ENCODE assay signal across 1 cellular context in genomic region chr3:46574263-46574662, GRCh38.
TF ChIP-seq lines count a peak whose summit lies in the region.

No MANE protein-coding gene starts in this region.

TF ChIP-seq in HepG2, 621 proteins besides CTCF, POLR2A, EP300 and RAD21 (continued from another document):
- TF ChIP-seq FOXP4 (CRISPR knock-in tag; IDR thresholded peaks at IDR 0.05) (peak; percentile 33; the same call in 1 of the 2 replicates), ATF1 (CRISPR knock-in tag; IDR thresholded peaks at IDR 0.05) (0 out of 2 replicates have a peak, but pooled peaks have one; percentile 35), NCOA2 (CRISPR knock-in tag; IDR thresholded peaks at IDR 0.05) (peak; percentile 45; the same call in 1 of the 2 replicates), ARHGAP35 (CRISPR knock-in tag; IDR thresholded peaks at IDR 0.05; ENCODE audit: borderline replicate concordance) (no peak), PHF21A (CRISPR knock-in tag; IDR thresholded peaks at IDR 0.05) (peak; percentile 39; the same call in 1 of the 2 replicates), SP5 (CRISPR knock-in tag; IDR thresholded peaks at IDR 0.05; ENCODE audit: borderline replicate concordance, low read depth) (peak; percentile 77), ZEB1 (IDR thresholded peaks at IDR 0.05; ENCODE audit: insufficient replicate concordance, low read depth) (peak; percentile 72), SOX13 (IDR thresholded peaks at IDR 0.05) (peak; percentile 94), SOX13 (CRISPR knock-in tag; conservative IDR thresholded peaks at IDR 0.05 in 1 of 2, IDR thresholded peaks at IDR 0.05 in 1 of 2) (peak in 1 of 2 experiments; percentile 97; a peak in 2 of 4 replicates), TCF7 (IDR thresholded peaks at IDR 0.05; ENCODE audit: low read depth) (peak; percentile 73), TEAD3 (CRISPR knock-in tag; optimal IDR thresholded peaks at IDR 0.05; ENCODE audit: borderline replicate concordance) (peak; percentile 28), ZMYM4 (CRISPR knock-in tag; IDR thresholded peaks at IDR 0.05) (peak; percentile 18; the same call in 1 of the 2 replicates), RARA (CRISPR knock-in tag; IDR thresholded peaks at IDR 0.05) (no peak), TCF7L2 (IDR thresholded peaks at IDR 0.05; ENCODE audit: low read depth, low read length) (no peak), CREM (IDR thresholded peaks at IDR 0.05) (peak; percentile 51; the same call in 1 of the 2 replicates), CREM (CRISPR knock-in tag; IDR thresholded peaks at IDR 0.05) (no peak), ZNF383 (CRISPR knock-in tag; IDR thresholded peaks at IDR 0.05; ENCODE audit: borderline replicate concordance) (no peak), GATAD2A (CRISPR knock-in tag; IDR thresholded peaks at IDR 0.05) (peak; percentile 13; the same call in 1 of the 2 replicates), SIX1 (CRISPR knock-in tag; IDR thresholded peaks at IDR 0.05; ENCODE audit: borderline replicate concordance) (0 out of 2 replicates have a peak, but pooled peaks have one; percentile 14), SAP130 (CRISPR knock-in tag; IDR thresholded peaks at IDR 0.05; ENCODE audit: low read depth) (no peak), ZNF292 (CRISPR knock-in tag; IDR thresholded peaks at IDR 0.05; ENCODE audit: borderline replicate concordance, low read depth) (peak; percentile 30; the same call in 1 of the 2 replicates)
- TF ChIP-seq, protein P1, sequence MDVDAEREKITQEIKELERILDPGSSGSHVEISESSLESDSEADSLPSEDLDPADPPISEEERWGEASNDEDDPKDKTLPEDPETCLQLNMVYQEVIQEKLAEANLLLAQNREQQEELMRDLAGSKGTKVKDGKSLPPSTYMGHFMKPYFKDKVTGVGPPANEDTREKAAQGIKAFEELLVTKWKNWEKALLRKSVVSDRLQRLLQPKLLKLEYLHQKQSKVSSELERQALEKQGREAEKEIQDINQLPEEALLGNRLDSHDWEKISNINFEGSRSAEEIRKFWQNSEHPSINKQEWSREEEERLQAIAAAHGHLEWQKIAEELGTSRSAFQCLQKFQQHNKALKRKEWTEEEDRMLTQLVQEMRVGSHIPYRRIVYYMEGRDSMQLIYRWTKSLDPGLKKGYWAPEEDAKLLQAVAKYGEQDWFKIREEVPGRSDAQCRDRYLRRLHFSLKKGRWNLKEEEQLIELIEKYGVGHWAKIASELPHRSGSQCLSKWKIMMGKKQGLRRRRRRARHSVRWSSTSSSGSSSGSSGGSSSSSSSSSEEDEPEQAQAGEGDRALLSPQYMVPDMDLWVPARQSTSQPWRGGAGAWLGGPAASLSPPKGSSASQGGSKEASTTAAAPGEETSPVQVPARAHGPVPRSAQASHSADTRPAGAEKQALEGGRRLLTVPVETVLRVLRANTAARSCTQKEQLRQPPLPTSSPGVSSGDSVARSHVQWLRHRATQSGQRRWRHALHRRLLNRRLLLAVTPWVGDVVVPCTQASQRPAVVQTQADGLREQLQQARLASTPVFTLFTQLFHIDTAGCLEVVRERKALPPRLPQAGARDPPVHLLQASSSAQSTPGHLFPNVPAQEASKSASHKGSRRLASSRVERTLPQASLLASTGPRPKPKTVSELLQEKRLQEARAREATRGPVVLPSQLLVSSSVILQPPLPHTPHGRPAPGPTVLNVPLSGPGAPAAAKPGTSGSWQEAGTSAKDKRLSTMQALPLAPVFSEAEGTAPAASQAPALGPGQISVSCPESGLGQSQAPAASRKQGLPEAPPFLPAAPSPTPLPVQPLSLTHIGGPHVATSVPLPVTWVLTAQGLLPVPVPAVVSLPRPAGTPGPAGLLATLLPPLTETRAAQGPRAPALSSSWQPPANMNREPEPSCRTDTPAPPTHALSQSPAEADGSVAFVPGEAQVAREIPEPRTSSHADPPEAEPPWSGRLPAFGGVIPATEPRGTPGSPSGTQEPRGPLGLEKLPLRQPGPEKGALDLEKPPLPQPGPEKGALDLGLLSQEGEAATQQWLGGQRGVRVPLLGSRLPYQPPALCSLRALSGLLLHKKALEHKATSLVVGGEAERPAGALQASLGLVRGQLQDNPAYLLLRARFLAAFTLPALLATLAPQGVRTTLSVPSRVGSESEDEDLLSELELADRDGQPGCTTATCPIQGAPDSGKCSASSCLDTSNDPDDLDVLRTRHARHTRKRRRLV (CRISPR knock-in tag; IDR thresholded peaks at IDR 0.05), result no peak
- TF ChIP-seq, protein P2, sequence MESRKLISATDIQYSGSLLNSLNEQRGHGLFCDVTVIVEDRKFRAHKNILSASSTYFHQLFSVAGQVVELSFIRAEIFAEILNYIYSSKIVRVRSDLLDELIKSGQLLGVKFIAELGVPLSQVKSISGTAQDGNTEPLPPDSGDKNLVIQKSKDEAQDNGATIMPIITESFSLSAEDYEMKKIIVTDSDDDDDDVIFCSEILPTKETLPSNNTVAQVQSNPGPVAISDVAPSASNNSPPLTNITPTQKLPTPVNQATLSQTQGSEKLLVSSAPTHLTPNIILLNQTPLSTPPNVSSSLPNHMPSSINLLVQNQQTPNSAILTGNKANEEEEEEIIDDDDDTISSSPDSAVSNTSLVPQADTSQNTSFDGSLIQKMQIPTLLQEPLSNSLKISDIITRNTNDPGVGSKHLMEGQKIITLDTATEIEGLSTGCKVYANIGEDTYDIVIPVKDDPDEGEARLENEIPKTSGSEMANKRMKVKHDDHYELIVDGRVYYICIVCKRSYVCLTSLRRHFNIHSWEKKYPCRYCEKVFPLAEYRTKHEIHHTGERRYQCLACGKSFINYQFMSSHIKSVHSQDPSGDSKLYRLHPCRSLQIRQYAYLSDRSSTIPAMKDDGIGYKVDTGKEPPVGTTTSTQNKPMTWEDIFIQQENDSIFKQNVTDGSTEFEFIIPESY (CRISPR knock-in tag; IDR thresholded peaks at IDR 0.05), result no peak
- TF ChIP-seq, protein P3, sequence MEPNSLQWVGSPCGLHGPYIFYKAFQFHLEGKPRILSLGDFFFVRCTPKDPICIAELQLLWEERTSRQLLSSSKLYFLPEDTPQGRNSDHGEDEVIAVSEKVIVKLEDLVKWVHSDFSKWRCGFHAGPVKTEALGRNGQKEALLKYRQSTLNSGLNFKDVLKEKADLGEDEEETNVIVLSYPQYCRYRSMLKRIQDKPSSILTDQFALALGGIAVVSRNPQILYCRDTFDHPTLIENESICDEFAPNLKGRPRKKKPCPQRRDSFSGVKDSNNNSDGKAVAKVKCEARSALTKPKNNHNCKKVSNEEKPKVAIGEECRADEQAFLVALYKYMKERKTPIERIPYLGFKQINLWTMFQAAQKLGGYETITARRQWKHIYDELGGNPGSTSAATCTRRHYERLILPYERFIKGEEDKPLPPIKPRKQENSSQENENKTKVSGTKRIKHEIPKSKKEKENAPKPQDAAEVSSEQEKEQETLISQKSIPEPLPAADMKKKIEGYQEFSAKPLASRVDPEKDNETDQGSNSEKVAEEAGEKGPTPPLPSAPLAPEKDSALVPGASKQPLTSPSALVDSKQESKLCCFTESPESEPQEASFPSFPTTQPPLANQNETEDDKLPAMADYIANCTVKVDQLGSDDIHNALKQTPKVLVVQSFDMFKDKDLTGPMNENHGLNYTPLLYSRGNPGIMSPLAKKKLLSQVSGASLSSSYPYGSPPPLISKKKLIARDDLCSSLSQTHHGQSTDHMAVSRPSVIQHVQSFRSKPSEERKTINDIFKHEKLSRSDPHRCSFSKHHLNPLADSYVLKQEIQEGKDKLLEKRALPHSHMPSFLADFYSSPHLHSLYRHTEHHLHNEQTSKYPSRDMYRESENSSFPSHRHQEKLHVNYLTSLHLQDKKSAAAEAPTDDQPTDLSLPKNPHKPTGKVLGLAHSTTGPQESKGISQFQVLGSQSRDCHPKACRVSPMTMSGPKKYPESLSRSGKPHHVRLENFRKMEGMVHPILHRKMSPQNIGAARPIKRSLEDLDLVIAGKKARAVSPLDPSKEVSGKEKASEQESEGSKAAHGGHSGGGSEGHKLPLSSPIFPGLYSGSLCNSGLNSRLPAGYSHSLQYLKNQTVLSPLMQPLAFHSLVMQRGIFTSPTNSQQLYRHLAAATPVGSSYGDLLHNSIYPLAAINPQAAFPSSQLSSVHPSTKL (CRISPR knock-in tag; IDR thresholded peaks at IDR 0.05), result peak; percentile 49
TF ChIP-seq in HepG2: peak in this region for 25.
